ENCODE assay signal across 20 cellular contexts in genomic region chr9:20791682-20792081, GRCh38.
A peak's percentile ranks its signal among the peaks of the same experiment; 100 is the strongest.
DNase-seq lines count a peak whose midpoint lies in the region; ATAC-seq, FAIRE-seq and TF ChIP-seq lines count a peak whose summit lies in the region.
"Had no signal": no experiment of that assay in that cellular context is flagged by ENCODE, and none has a peak within 500 bp of the region (broad histone marks: within the 10 kb centered on the region; RNA-seq: fewer than 3 reads in every experiment).

No MANE protein-coding gene starts in this region.

- no peaks in the 10 kb centered on the region for H3F3A ChIP-seq in PC-3 (ENCODE audit: low read length, unreplicated experiment)

- H3K79me2 ChIP-seq in PC-3 (ENCODE audit: low read length) (no peaks in the 10 kb centered on the region), GM12878 (ENCODE audit: control insufficient read depth, insufficient read depth, low read length) (no peaks in the 10 kb centered on the region)

- H3K36me3 ChIP-seq in PC-3 (ENCODE audit: low read depth, low read length), result 0 out of 2 replicates have a peak, but pooled peaks cover 3% of the 10 kb centered on the region
- H3K36me3 ChIP-seq in GM12878 (ENCODE audit: control insufficient read depth in 2 of 2, insufficient read depth in 2 of 2, low read length in 1 of 2), result peaks cover 0 to 5% of the 10 kb centered on the region in 2 experiments; a peak in 1 of 4 replicates
- H3K36me3 ChIP-seq in brain microvascular endothelial cell (replicated peaks), result no peaks in the 10 kb centered on the region

- H3K4me3 ChIP-seq in A549 (no peak overlapping the region), PC-3 (ENCODE audit: low read length) (no peak overlapping the region), GM12878 (no peak overlapping the region), brain microvascular endothelial cell (ENCODE audit: low read depth, low read length) (no peak overlapping the region)
- H3K4me3 ChIP-seq: BLaER1 treated with 17β-estradiol and CSF1 and Interleukin-3, amounts not matched to agents 10 nM and 100 nM had no signal

- BruUV-seq in PC-3 (replicated peaks; lab: Mats Ljungman, UMichigan), result no TSS peak
- TSS peak; percentile 8 for BruUV-seq in GM12878 (replicated peaks; lab: Mats Ljungman, UMichigan)

- intact Hi-C loops in PC-3 (cut with micrococcal nuclease) (no loop called here), GM12878 (cut with micrococcal nuclease; ENCODE audit: unreplicated experiment) (no loop called here)

- H3K27me3 ChIP-seq in PC-3 (ENCODE audit: low read length), result no peaks in the 10 kb centered on the region
- H3K27me3 ChIP-seq in GM12878 (replicated peaks in 1 of 2; ENCODE audit: control insufficient read depth in 2 of 2, insufficient read depth in 2 of 2, low read length in 1 of 2), result no peaks in the 10 kb centered on the region
- H3K27me3 ChIP-seq in brain microvascular endothelial cell (replicated peaks), result no peaks in the 10 kb centered on the region
- H3K27me3 ChIP-seq: BLaER1 treated with 17β-estradiol and CSF1 and Interleukin-3, amounts not matched to agents 10 nM and 100 nM had no signal

- H2AFZ ChIP-seq in PC-3 (ENCODE audit: low read length), result no peak overlapping the region
- no peak overlapping the region for H2AFZ ChIP-seq in GM12878 (ENCODE audit: control insufficient read depth, low read depth, low read length)

- H3K9me3 ChIP-seq in A549 (no peaks in the 10 kb centered on the region), PC-3 (ENCODE audit: low read length) (no peaks in the 10 kb centered on the region), GM12878 (replicated peaks; ENCODE audit: control insufficient read depth, insufficient read depth, low read length) (no peaks in the 10 kb centered on the region; the same call in 2 of the 3 replicates)
- H3K9me3 ChIP-seq: BLaER1 treated with 17β-estradiol and CSF1 and Interleukin-3, amounts not matched to agents 10 nM and 100 nM; Caco-2 had no signal

- POLR2A ChIA-PET in A549 (lab: Yijun Ruan, JAX) (no interaction called here), PC-3 (lab: Charles Lee; ENCODE audit: unreplicated experiment) (no interaction called here), GM12878 (lab: Charles Lee) (no interaction called here)

- ATAC-seq in A549 (no peak), PC-3 (peak; percentile 22; the same call in 1 of the 2 replicates), GM12878 (no peak)
- ATAC-seq: CD8-positive, alpha-beta T cell had no signal

- H3K27ac ChIP-seq in A549 (no peak overlapping the region), PC-3 (ENCODE audit: low read length) (no peak overlapping the region), GM12878 (ENCODE audit: control insufficient read depth, insufficient read depth) (no peak overlapping the region), brain microvascular endothelial cell (no peak overlapping the region)
- H3K27ac ChIP-seq: BLaER1 treated with 17β-estradiol and CSF1 and Interleukin-3, amounts not matched to agents 10 nM and 100 nM; C4-2B had no signal

- in situ Hi-C loops in GM12878 (cut with MboI) (no loop called here), brain microvascular endothelial cell (cut with HindIII; ENCODE audit: low pct_ligation_motif_present, low sequenced_read_pairs) (no loop called here)

- H3K9ac ChIP-seq in PC-3 (ENCODE audit: low read length), result no peak overlapping the region
- H3K9ac ChIP-seq in GM12878 (ENCODE audit: control insufficient read depth, insufficient read depth, low read length), result no peak overlapping the region
- H3K9ac ChIP-seq: BLaER1 treated with 17β-estradiol and CSF1 and Interleukin-3, amounts not matched to agents 10 nM and 100 nM had no signal

- TF ChIP-seq POLR2A in A549 (IDR thresholded peaks at IDR 0.05; ENCODE audit: low read length) (no peak), GM12891 (IDR thresholded peaks at IDR 0.05; ENCODE audit: low read depth, low read length) (no peak), GM12878 (IDR thresholded peaks at IDR 0.05; ENCODE audit: low read depth, low read length) (no peak)

- H3K4me1 ChIP-seq in A549 (no peaks in the 10 kb centered on the region), PC-3 (ENCODE audit: insufficient read depth, low read length) (no peaks in the 10 kb centered on the region), GM12878 (ENCODE audit: control insufficient read depth, insufficient read depth, low read length) (no peaks in the 10 kb centered on the region)
- H3K4me1 ChIP-seq: BLaER1 treated with 17β-estradiol and CSF1 and Interleukin-3, amounts not matched to agents 10 nM and 100 nM had no signal

- no peak for TF ChIP-seq EP300 in A549 (IDR thresholded peaks at IDR 0.05)
- no peak for TF ChIP-seq EP300 in GM12878 (IDR thresholded peaks at IDR 0.05; ENCODE audit: borderline replicate concordance in 1 of 2, control insufficient read depth in 1 of 2, low read depth in 2 of 2, low read length in 2 of 2)

- TF ChIP-seq RAD21 in A549 (conservative IDR thresholded peaks at IDR 0.05 in 1 of 2, IDR thresholded peaks at IDR 0.05 in 1 of 2), result no peak
- TF ChIP-seq RAD21 in GM12878 (IDR thresholded peaks at IDR 0.05; ENCODE audit: insufficient read depth, low read depth, low read length), result no peak

- no peak for DNase-seq in A549 (ENCODE audit: low read depth in 1 of 2, low spot score in 1 of 2)
- DNase-seq in GM12891 (ENCODE audit: insufficient read length, low spot score), result no peak
- no peak for DNase-seq in PC-3
- DNase-seq in GM12878 (ENCODE audit: low read depth, low spot score), result no peak
- no peak for DNase-seq in brain microvascular endothelial cell
- DNase-seq in GM03348 (ENCODE audit: low spot score), result no peak
- DNase-seq in amniotic stem cell (lab: John Stamatoyannopoulos, UW), result no peak
- DNase-seq: 8988T; AML-193; Caco-2; Calu3; CD4-positive, alpha-beta T cell; CD8-positive, alpha-beta T cell; DMS79 treated with DMSO at 0.1 percent for 48 hours; GF-D8 had no signal

- no peak for TF ChIP-seq CTCF in A549 (IDR thresholded peaks at IDR 0.05)
- no peak for TF ChIP-seq CTCF in PC-3 (conservative IDR thresholded peaks at IDR 0.05; ENCODE audit: low read depth, low read length)
- TF ChIP-seq CTCF in GM12878 (IDR thresholded peaks at IDR 0.05 in 2 of 3, conservative IDR thresholded peaks at IDR 0.05 in 1 of 3; ENCODE audit: control insufficient read depth in 2 of 3, extremely low read depth in 1 of 3, insufficient read depth in 1 of 3, low read depth in 3 of 3, low read length in 3 of 3), result no peak
- TF ChIP-seq CTCF in brain microvascular endothelial cell (IDR thresholded peaks at IDR 0.05; ENCODE audit: low read depth, low read length, missing control alignments), result no peak

- WGBS in A549 (ENCODE audit: missing lambda C conversion rate), result 91% methylated on average over 1 of the region's 1 CpG
- 100% methylated on average over 1 of the region's 1 CpG for WGBS in GM12878 (ENCODE audit: insufficient coverage, insufficient replicate concordance, low lambda C conversion rate, missing lambda C conversion rate)

- no peaks in the 10 kb centered on the region for H3K9me2 ChIP-seq in PC-3 (replicated peaks; ENCODE audit: low read length)

- SMC1A ChIA-PET in GM12878 (lab: Charles Lee; ENCODE audit: uncharacterized antibody, unreplicated experiment), result interaction anchor here (0.9 kb wide), 1 partner anchor 30 kb away, joined by 4 read pairs; no protein-coding TSS in a partner anchor

- RAD21 ChIA-PET in GM12878 (lab: Charles Lee; ENCODE audit: unreplicated experiment), result no interaction called here

- FAIRE-seq in A549 (lab: Jason Lieb, UNC) (no peak), GM12891 (lab: Jason Lieb, UNC) (peak; percentile 28), GM12878 (lab: Jason Lieb, UNC) (no peak)
- FAIRE-seq: A204.1, G401.6, GM12892 had no signal

- CTCF ChIA-PET in A549 (lab: Yijun Ruan, JAX) (no interaction called here), PC-3 (lab: Charles Lee) (no interaction called here), GM12878 (lab: Yijun Ruan, JAX) (interaction anchor here (1.2 to 1.8 kb wide), 2 partner anchors 11 to 28 kb away, joined by 3 to 4 read pairs; no protein-coding TSS in a partner anchor)

- H4K20me1 ChIP-seq in PC-3 (ENCODE audit: low read length), result no peaks in the 10 kb centered on the region
- H4K20me1 ChIP-seq in GM12878 (ENCODE audit: control insufficient read depth, insufficient read depth), result no peaks in the 10 kb centered on the region; the same call in 1 of the 2 replicates
- H4K20me1 ChIP-seq: BLaER1 treated with 17β-estradiol and CSF1 and Interleukin-3, amounts not matched to agents 10 nM and 100 nM had no signal

- H3K4me2 ChIP-seq in A549 (no peak overlapping the region), PC-3 (ENCODE audit: low read length) (no peak overlapping the region), GM12878 (ENCODE audit: control insufficient read depth, insufficient read depth) (no peak overlapping the region)
- H3K4me2 ChIP-seq: BLaER1 treated with 17β-estradiol and CSF1 and Interleukin-3, amounts not matched to agents 10 nM and 100 nM had no signal

TF ChIP-seq in A549, 52 proteins besides CTCF, POLR2A, EP300 and RAD21 (continues in another document):
- TF ChIP-seq GATA3 (IDR thresholded peaks at IDR 0.05; ENCODE audit: borderline replicate concordance) (no peak), RFX5 (IDR thresholded peaks at IDR 0.05) (no peak), ZNF302 (CRISPR knock-in tag; IDR thresholded peaks at IDR 0.05) (no peak), MAZ (IDR thresholded peaks at IDR 0.05; ENCODE audit: borderline replicate concordance, low read depth, low read length) (no peak), TFCP2L1 (CRISPR knock-in tag; IDR thresholded peaks at IDR 0.05) (no peak), NFE2L2 (conservative IDR thresholded peaks at IDR 0.05; ENCODE audit: low read length) (no peak), CBX8 (IDR thresholded peaks at IDR 0.05) (no peak)

TF ChIP-seq in GM12891, 5 proteins besides CTCF, POLR2A, EP300 and RAD21:
- TF ChIP-seq SPI1 (IDR thresholded peaks at IDR 0.05; ENCODE audit: low read depth, low read length) (no peak), PAX5 (IDR thresholded peaks at IDR 0.05; ENCODE audit: insufficient read depth, low read length, severe bottlenecking) (no peak), POU2F2 (IDR thresholded peaks at IDR 0.05; ENCODE audit: low read depth, low read length) (no peak), POLR2AphosphoS5 (IDR thresholded peaks at IDR 0.05; ENCODE audit: low read depth, low read length) (no peak), TAF1 (IDR thresholded peaks at IDR 0.05; ENCODE audit: low read depth, low read length) (no peak)

TF ChIP-seq in GM12878, 131 proteins besides CTCF, POLR2A, EP300 and RAD21 (continues in another document):
- TF ChIP-seq SP1 (IDR thresholded peaks at IDR 0.05; ENCODE audit: low read depth, low read length), result no peak
